ENCODE assay signal across 8 cellular contexts in the genomic region with DNA sequence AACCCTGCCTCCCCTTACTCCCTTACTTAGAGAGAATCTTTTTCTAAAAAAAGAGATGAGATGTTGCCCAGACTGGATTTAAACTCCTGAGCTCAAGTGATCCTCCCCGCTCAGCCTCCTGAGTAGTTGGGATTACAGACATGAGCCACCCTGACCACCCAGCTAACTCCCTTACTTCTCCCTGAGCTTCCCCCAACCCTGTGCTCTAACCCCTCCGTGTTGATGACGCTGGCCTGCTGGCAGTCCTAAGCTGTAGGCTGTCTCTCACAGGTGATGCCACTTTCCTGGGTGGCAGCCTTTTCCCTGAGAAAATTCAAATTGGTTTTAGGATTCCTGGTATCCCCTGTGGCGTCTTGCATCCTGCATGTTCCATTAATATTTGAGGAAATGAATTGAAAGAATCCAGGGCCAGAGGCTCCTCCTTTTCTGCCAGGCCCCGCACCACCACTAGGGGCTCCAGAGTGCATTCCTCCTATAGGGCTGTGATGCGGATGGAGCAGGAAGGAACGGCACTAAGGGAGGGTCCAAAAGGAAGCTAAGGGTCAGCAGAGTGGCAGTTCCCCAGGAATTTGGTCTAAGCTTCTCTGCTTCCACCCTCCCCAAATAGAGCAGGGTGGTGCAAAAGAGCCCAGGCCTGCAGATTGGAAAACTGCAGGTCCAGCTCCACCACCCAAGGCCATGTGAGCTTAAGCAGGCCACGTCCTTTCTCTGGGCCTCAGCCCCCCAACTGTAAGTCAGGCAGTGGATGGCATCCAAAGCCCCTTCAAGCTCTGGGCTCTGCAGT.
DNase-seq lines count a peak whose midpoint lies in the region; ATAC-seq and TF ChIP-seq lines count a peak whose summit lies in the region.

No MANE protein-coding gene starts in this region.

- H3K9ac ChIP-seq in KMS-11 (no peak overlapping the region), adipocyte (ENCODE audit: low read length) (no peak overlapping the region)

- no peaks in the 10 kb centered on the region for H3K36me3 ChIP-seq in KMS-11 (ENCODE audit: insufficient read depth)
- no peaks in the 10 kb centered on the region for H3K36me3 ChIP-seq in adipocyte (ENCODE audit: control insufficient read depth, insufficient read depth, low read length, severe bottlenecking)

- TF ChIP-seq CTCF in KMS-11 (conservative IDR thresholded peaks at IDR 0.05; ENCODE audit: low read depth, low read length) (peak; percentile 89), retinal pigment epithelial cell (conservative IDR thresholded peaks at IDR 0.05; ENCODE audit: low read depth, low read length) (peak; percentile 100)

- intact Hi-C loops in left cardiac atrium (cut with DNase I), result loop anchor here (10.0 kb wide), 1 partner anchor 100 kb away; the partner anchor contains the start of gene DAPK2 (in 2 of the 2)

- H3K27ac ChIP-seq in KMS-11, result no peak overlapping the region

- H3K27me3 ChIP-seq in KMS-11 (ENCODE audit: insufficient read depth, low read depth), result no peaks in the 10 kb centered on the region
- no peaks in the 10 kb centered on the region for H3K27me3 ChIP-seq in adipocyte (replicated peaks; ENCODE audit: control insufficient read depth, insufficient read depth, low read length)

- DNase-seq in ELR (ENCODE audit: low read depth) (peak; percentile 69), T-helper 1 cell (peak; percentile 28 to 61 (median 45)), adipocyte (ENCODE audit: low read depth) (peak; percentile 75), left cardiac atrium (peak; percentile 76), retinal pigment epithelial cell (ENCODE audit: low read depth) (no peak)

- peak overlapping the region; percentile 78 for H2AFZ ChIP-seq in KMS-11 (ENCODE audit: low read depth)

- H3K4me3 ChIP-seq in KMS-11 (IDR thresholded peaks at IDR 0.05; ENCODE audit: insufficient read depth, low read depth, low read length) (no peak overlapping the region), adipocyte (ENCODE audit: low read length) (no peak overlapping the region), retinal pigment epithelial cell (ENCODE audit: low read length) (no peak overlapping the region)

- H4K20me1 ChIP-seq in KMS-11 (ENCODE audit: insufficient read depth), result no peaks in the 10 kb centered on the region

- no peak overlapping the region for H3K4me2 ChIP-seq in KMS-11

- no peaks in the 10 kb centered on the region for H3K9me3 ChIP-seq in adipocyte (ENCODE audit: control insufficient read depth, low read length)

- no peaks in the 10 kb centered on the region for H3K79me2 ChIP-seq in KMS-11 (ENCODE audit: insufficient read depth, low read depth)

- H3K4me1 ChIP-seq in KMS-11 (ENCODE audit: low read depth, poor library complexity, severe bottlenecking) (no peaks in the 10 kb centered on the region), adipocyte (ENCODE audit: control insufficient read depth, insufficient read depth, low read length) (peaks cover 7% of the 10 kb centered on the region)

- ATAC-seq in left cardiac atrium, result peak; percentile 79 to 83
- no peak for ATAC-seq in HG03039 (IDR thresholded peaks at IDR 0.05; ENCODE audit: unreplicated experiment)
- no peak for ATAC-seq in HG03439 (IDR thresholded peaks at IDR 0.05; ENCODE audit: unreplicated experiment)

Comparison
In these comparisons a context has a peak if more than half of its experiments do, and no peak if none do; other contexts are left out.
1. ATAC-seq: peak in left cardiac atrium (2 of 2); none in HG03039 (single experiment) and HG03439 (single experiment).